27 cellular contexts compared by ENCODE assay signal in genomic region chr4:73730854-73731253, GRCh38. TPM values are rescaled to one million over a fixed set of nuclear protein-coding genes. Genes with fewer than 3 reads are reported as not detected.
DNase-seq lines count a peak whose midpoint lies in the region; ATAC-seq lines count a peak whose summit lies in the region.
"Had no signal": no experiment of that assay in that cellular context is flagged by ENCODE, and none has a peak within 500 bp of the region (broad histone marks: within the 10 kb centered on the region; RNA-seq: fewer than 3 reads in every experiment).

No MANE protein-coding gene starts in this region.

- H3K27me3 Mint-ChIP-seq in natural killer cell treated with Interleukin-12 subunit alpha and Interleukin-12 subunit beta and Interleukin-15 and Interleukin-18, amount 100 ng/mL, for 72 hours: no peaks in the 10 kb centered on the region
- H3K27me3 Mint-ChIP-seq in stimulated activated memory B cell treated with anti-CD40 and anti-IgM and Interleukin-4, amounts not matched to agents 10 μg/mL and 1 μg/mL and 100 μg/mL, for 72 hours: peaks cover 15% of the 10 kb centered on the region
- H3K27me3 Mint-ChIP-seq: activated naive CD8-positive, alpha-beta T cell; CD4-positive, alpha-beta T cell had no signal

- peak; percentile 38 for DNase-seq in CD1c-positive myeloid dendritic cell (ENCODE audit: extremely low spot score)
- peak; percentile 77 for DNase-seq in MV-4-11 (lab: John Stamatoyannopoulos, UW)
- DNase-seq in SKM-1 (lab: John Stamatoyannopoulos, UW; ENCODE audit: unreplicated experiment): peak; percentile 83
- no peak for DNase-seq in natural killer cell treated with Interleukin-12 subunit alpha and Interleukin-12 subunit beta and Interleukin-15 and Interleukin-18, amount 100 ng/mL, for 72 hours (ENCODE audit: low spot score)
- DNase-seq in DMS114 treated with DMSO at 0.1 percent for 48 hours (lab: John Stamatoyannopoulos, UW; ENCODE audit: unreplicated experiment): no peak
- no peak for DNase-seq in NCI-H1105 (lab: John Stamatoyannopoulos, UW)
- DNase-seq: activated CD4-positive, alpha-beta T cell treated with anti-CD3 and anti-CD28 coated beads, Interleukin-2, amount 50 U/mL, for 48 hours; activated CD8-positive, alpha-beta memory T cell treated with anti-CD3 and anti-CD28 coated beads, Interleukin-2, amount 50 U/mL, for 48 hours; CD4-positive, alpha-beta T cell; DMS 273 treated with DMSO at 0.1 percent for 48 hours; islet precursor cell; KBM-7; left ventricle myocardium superior; NCI-H187; NCI-H82; pancreas; Peyer's patch; stimulated activated CD4-positive, alpha-beta T cell treated with anti-CD3 and anti-CD28 coated beads, Interleukin-2, amount 100 ng/mL, for 48 hours; stimulated activated naive B cell treated with anti-CD40 and anti-IgM and Interleukin-4, amounts not matched to agents 10 μg/mL and 1 μg/mL and 100 μg/mL, for 72 hours; T-helper 2 cell had no signal

- H3K9me3 Mint-ChIP-seq in natural killer cell treated with Interleukin-12 subunit alpha and Interleukin-12 subunit beta and Interleukin-15 and Interleukin-18, amount 100 ng/mL, for 72 hours: peaks cover 5% of the 10 kb centered on the region
- no peaks in the 10 kb centered on the region for H3K9me3 Mint-ChIP-seq in stimulated activated memory B cell treated with anti-CD40 and anti-IgM and Interleukin-4, amounts not matched to agents 10 μg/mL and 1 μg/mL and 100 μg/mL, for 72 hours
- H3K9me3 Mint-ChIP-seq: activated T-helper 17 cell treated with anti-CD3 and anti-CD28 coated beads, Interleukin-2, amount 50 U/mL, for 72 hours; CD4-positive, alpha-beta T cell; nephron; stimulated activated naive B cell treated with anti-CD40 and anti-IgM and Interleukin-4, amounts not matched to agents 10 μg/mL and 1 μg/mL and 100 μg/mL, for 72 hours; WTC11 had no signal

- H3K27ac Mint-ChIP-seq in natural killer cell treated with Interleukin-12 subunit alpha and Interleukin-12 subunit beta and Interleukin-15 and Interleukin-18, amount 100 ng/mL, for 72 hours: peak overlapping the region in 1 of 2 donors; percentile 63
- H3K27ac Mint-ChIP-seq in stimulated activated memory B cell treated with anti-CD40 and anti-IgM and Interleukin-4, amounts not matched to agents 10 μg/mL and 1 μg/mL and 100 μg/mL, for 72 hours: no peak overlapping the region
- H3K27ac Mint-ChIP-seq: activated naive CD8-positive, alpha-beta T cell; activated T-helper 17 cell treated with anti-CD3 and anti-CD28 coated beads, Interleukin-2, amount 50 U/mL, for 72 hours; CD4-positive, alpha-beta T cell; nephron; stimulated activated naive B cell treated with anti-CD40 and anti-IgM and Interleukin-4, amounts not matched to agents 10 μg/mL and 1 μg/mL and 100 μg/mL, for 72 hours; WTC11 had no signal

- peaks cover 3 to 7% of the 10 kb centered on the region in 2 donors for H3K4me1 Mint-ChIP-seq in natural killer cell treated with Interleukin-12 subunit alpha and Interleukin-12 subunit beta and Interleukin-15 and Interleukin-18, amount 100 ng/mL, for 72 hours (ENCODE audit: low read depth in 2 of 2)
- H3K4me1 Mint-ChIP-seq in stimulated activated memory B cell treated with anti-CD40 and anti-IgM and Interleukin-4, amounts not matched to agents 10 μg/mL and 1 μg/mL and 100 μg/mL, for 72 hours: peaks cover 5% of the 10 kb centered on the region
- H3K4me1 Mint-ChIP-seq: activated T-helper 17 cell treated with anti-CD3 and anti-CD28 coated beads, Interleukin-2, amount 50 U/mL, for 72 hours had no signal

- ATAC-seq in natural killer cell treated with Interleukin-12 subunit alpha and Interleukin-12 subunit beta and Interleukin-15 and Interleukin-18, amount 100 ng/mL, for 72 hours: peak; percentile 29 to 46
- no peak for ATAC-seq in stimulated activated memory B cell treated with anti-CD40 and anti-IgM and Interleukin-4, amounts not matched to agents 10 μg/mL and 1 μg/mL and 100 μg/mL, for 72 hours
- ATAC-seq in GM21381 (IDR thresholded peaks at IDR 0.05; ENCODE audit: unreplicated experiment): no peak
- ATAC-seq: activated T-helper 17 cell treated with anti-CD3 and anti-CD28 coated beads, Interleukin-2, amount 50 U/mL, for 72 hours; left ventricle myocardium superior; pancreas; stimulated activated naive B cell treated with anti-CD40 and anti-IgM and Interleukin-4, amounts not matched to agents 10 μg/mL and 1 μg/mL and 100 μg/mL, for 72 hours; WTC11 had no signal

- no peaks in the 10 kb centered on the region for H3K36me3 Mint-ChIP-seq in natural killer cell treated with Interleukin-12 subunit alpha and Interleukin-12 subunit beta and Interleukin-15 and Interleukin-18, amount 100 ng/mL, for 72 hours
- H3K36me3 Mint-ChIP-seq in stimulated activated memory B cell treated with anti-CD40 and anti-IgM and Interleukin-4, amounts not matched to agents 10 μg/mL and 1 μg/mL and 100 μg/mL, for 72 hours: no peaks in the 10 kb centered on the region
- H3K36me3 Mint-ChIP-seq: activated naive CD8-positive, alpha-beta T cell; stimulated activated naive B cell treated with anti-CD40 and anti-IgM and Interleukin-4, amounts not matched to agents 10 μg/mL and 1 μg/mL and 100 μg/mL, for 72 hours; WTC11 had no signal

- H3K4me3 Mint-ChIP-seq in natural killer cell treated with Interleukin-12 subunit alpha and Interleukin-12 subunit beta and Interleukin-15 and Interleukin-18, amount 100 ng/mL, for 72 hours: no peak overlapping the region
- H3K4me3 Mint-ChIP-seq in stimulated activated memory B cell treated with anti-CD40 and anti-IgM and Interleukin-4, amounts not matched to agents 10 μg/mL and 1 μg/mL and 100 μg/mL, for 72 hours: no peak overlapping the region
- H3K4me3 Mint-ChIP-seq: activated naive CD8-positive, alpha-beta T cell; activated T-helper 17 cell treated with anti-CD3 and anti-CD28 coated beads, Interleukin-2, amount 50 U/mL, for 72 hours; CD4-positive, alpha-beta T cell; nephron; stimulated activated naive B cell treated with anti-CD40 and anti-IgM and Interleukin-4, amounts not matched to agents 10 μg/mL and 1 μg/mL and 100 μg/mL, for 72 hours; WTC11 had no signal

RNA-seq across cellular contexts. Expression of gene CXCL8, which starts 9.5 kb away (rescaled TPM):
- 100 to 1,000 TPM in 1 of 2 donors, 10 to 100 TPM in 1; 61.9 to 159 TPM for total RNA-seq in natural killer cell treated with Interleukin-12 subunit alpha and Interleukin-12 subunit beta and Interleukin-15 and Interleukin-18, amount 100 ng/mL, for 72 hours
- total RNA-seq: ascending aorta, WTC11 had no signal

Comparison
In these comparisons a context has a peak if more than half of its experiments do, and no peak if none do; other contexts are left out.
1. DNase-seq: peak in CD1c-positive myeloid dendritic cell (single experiment), MV-4-11 (single experiment) and SKM-1 (single experiment); none in natural killer cell treated with Interleukin-12 subunit alpha and Interleukin-12 subunit beta and Interleukin-15 and Interleukin-18, amount 100 ng/mL, for 72 hours (single experiment), DMS114 treated with DMSO at 0.1 percent for 48 hours (single experiment) and NCI-H1105 (single experiment).
2. ATAC-seq: peak in natural killer cell treated with Interleukin-12 subunit alpha and Interleukin-12 subunit beta and Interleukin-15 and Interleukin-18, amount 100 ng/mL, for 72 hours (2 of 2); none in stimulated activated memory B cell treated with anti-CD40 and anti-IgM and Interleukin-4, amounts not matched to agents 10 μg/mL and 1 μg/mL and 100 μg/mL, for 72 hours (single experiment) and GM21381 (single experiment).